Comparison of ENCODE assay signal across 9 cellular contexts in the genomic region with DNA sequence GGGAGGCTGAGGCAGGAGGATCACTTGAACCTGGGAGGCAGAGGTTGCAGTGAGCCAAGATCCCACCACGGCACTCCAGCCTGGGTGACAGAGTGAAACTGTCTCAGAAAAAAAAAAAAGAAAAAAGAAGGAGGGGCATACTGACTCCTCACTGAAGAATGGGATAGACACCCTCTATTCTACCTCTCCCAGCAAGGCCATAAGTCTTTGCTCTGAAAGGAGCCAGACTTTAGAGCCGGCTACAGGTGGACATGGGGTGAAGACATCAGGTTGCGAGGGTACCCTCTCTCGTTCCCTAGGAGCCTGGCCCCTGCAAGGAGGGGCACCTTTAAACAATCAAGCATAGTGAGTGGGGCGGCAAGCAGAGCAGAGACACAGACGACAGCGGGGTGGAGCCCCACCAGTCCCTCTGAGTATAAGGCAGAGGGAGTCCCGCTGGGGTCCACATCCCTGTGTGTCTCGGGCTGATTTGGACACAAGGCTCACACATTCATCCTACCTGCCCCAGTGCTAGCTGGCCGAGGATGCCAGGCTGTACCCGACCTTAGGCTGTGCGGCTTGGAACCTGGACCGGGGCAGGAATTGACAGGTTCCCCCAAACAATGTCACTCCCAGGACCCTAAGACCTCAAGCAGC. TPM values are rescaled to one million over a fixed set of nuclear protein-coding genes. Genes with fewer than 3 reads are reported as not detected.
A peak's percentile ranks its signal among the peaks of the same experiment; 100 is the strongest.
DNase-seq lines count a peak whose midpoint lies in the region; ATAC-seq and TF ChIP-seq lines count a peak whose summit lies in the region.
"Had no signal": no experiment of that assay in that cellular context is flagged by ENCODE, and none has a peak within 500 bp of the region (broad histone marks: within the 10 kb centered on the region; RNA-seq: fewer than 3 reads in every experiment).

No MANE protein-coding gene starts in this region.

- no peaks in the 10 kb centered on the region for H3K79me2 ChIP-seq in PC-9 (ENCODE audit: low read depth)

- H3K27ac Mint-ChIP-seq in progenitor cell of endocrine pancreas = no peak overlapping the region

- CTCF ChIA-PET in PC-9 (lab: Charles Lee) = interaction anchor here (0.6 kb wide), 1 partner anchor 20 kb away, joined by 28 read pairs; no protein-coding TSS in a partner anchor

- H3K4me3 ChIP-seq in PC-9 = no peak overlapping the region

- H3K4me1 ChIP-seq in PC-9 (replicated peaks; ENCODE audit: insufficient read depth) = peaks cover 10% of the 10 kb centered on the region
- H3K4me1 ChIP-seq in foreskin keratinocyte = peaks cover 8% of the 10 kb centered on the region

- TF ChIP-seq POLR2A in GM18505 (IDR thresholded peaks at IDR 0.05; ENCODE audit: borderline replicate concordance, extremely low read depth, insufficient read depth, insufficient read length) = no peak

- H3K4me2 ChIP-seq in PC-9 = no peak overlapping the region

- no peak overlapping the region for H2AFZ ChIP-seq in PC-9

- H3K4me3 Mint-ChIP-seq in progenitor cell of endocrine pancreas (ENCODE audit: low read depth) = peak overlapping the region; percentile 56

- H3K9me3 Mint-ChIP-seq in progenitor cell of endocrine pancreas (ENCODE audit: low read depth) = no peaks in the 10 kb centered on the region

- H3K27me3 ChIP-seq in PC-9 (ENCODE audit: insufficient read depth, low read depth) (no peaks in the 10 kb centered on the region), foreskin keratinocyte (no peaks in the 10 kb centered on the region)

- peaks cover 40% of the 10 kb centered on the region for H3K27me3 Mint-ChIP-seq in progenitor cell of endocrine pancreas

- ATAC-seq in foreskin keratinocyte (peak; percentile 8), GM18505 (IDR thresholded peaks at IDR 0.05; ENCODE audit: unreplicated experiment) (no peak)

- H3K36me3 ChIP-seq in PC-9 (ENCODE audit: low read depth) = peaks cover 22% of the 10 kb centered on the region

- H4K20me1 ChIP-seq in PC-9 (ENCODE audit: insufficient read depth) = peaks cover 15% of the 10 kb centered on the region

- no peaks in the 10 kb centered on the region for H3K9me3 ChIP-seq in PC-9 (ENCODE audit: insufficient read depth, low read depth)

- BruUV-seq in PC-9 (replicated peaks; lab: Mats Ljungman, UMichigan) = no TSS peak

- H3K9me2 ChIP-seq in PC-9 (ENCODE audit: insufficient read depth) = no peaks in the 10 kb centered on the region

- POLR2A ChIA-PET in PC-9 (lab: Charles Lee; ENCODE audit: unreplicated experiment) = interaction anchor here (0.8 kb wide), 1 partner anchor 12 kb away, joined by 6 read pairs; no protein-coding TSS in a partner anchor

- H3K27ac ChIP-seq in PC-9 = peak overlapping the region; percentile 55; the same call in 1 of the 2 replicates
- H3K27ac ChIP-seq in foreskin keratinocyte = no peak overlapping the region

- DNase-seq in GM10266 (ENCODE audit: extremely low spot score) = peak; percentile 40
- DNase-seq in PC-9 = no peak
- DNase-seq in foreskin keratinocyte = peak in 1 of 2 donors; percentile 64
- no peak for DNase-seq in progenitor cell of endocrine pancreas (ENCODE audit: low spot score, unreplicated experiment)
- no peak for DNase-seq in SK-N-DZ (ENCODE audit: low spot score)
- DNase-seq in NCI-H1105 treated with DMSO at 0.1 percent for 48 hours (lab: John Stamatoyannopoulos, UW) = no peak
- DNase-seq: NCI-H2029 treated with DMSO at 0.1 percent for 48 hours had no signal

- peaks cover 13% of the 10 kb centered on the region for H3K36me3 Mint-ChIP-seq in progenitor cell of endocrine pancreas (ENCODE audit: insufficient read depth)

- intact Hi-C loops in PC-9 (cut with micrococcal nuclease; ENCODE audit: unreplicated experiment) = no loop called here

- peaks cover 5% of the 10 kb centered on the region for H3K4me1 Mint-ChIP-seq in progenitor cell of endocrine pancreas (ENCODE audit: low read depth)

- H3F3A ChIP-seq in PC-9 (ENCODE audit: insufficient read depth, low read depth) = peaks cover 62% of the 10 kb centered on the region

- no peak for TF ChIP-seq CTCF in GM10266 (IDR thresholded peaks at IDR 0.05; ENCODE audit: control insufficient read depth, insufficient read depth, low read depth, missing control alignments)
- no peak for TF ChIP-seq CTCF in PC-9 (conservative IDR thresholded peaks at IDR 0.05)
- TF ChIP-seq CTCF in foreskin keratinocyte (conservative IDR thresholded peaks at IDR 0.05) = no peak
- no peak for TF ChIP-seq CTCF in progenitor cell of endocrine pancreas (IDR thresholded peaks at IDR 0.05; ENCODE audit: unreplicated experiment)

RNA-seq across cellular contexts. Expression of gene GRAMD2A, which starts 1.1 kb away (rescaled TPM):
- total RNA-seq in PC-9 (2021) = 48.5 and 60.2 TPM in 2 replicates
- 2.3 and 3.7 TPM in 2 replicates for total RNA-seq in foreskin keratinocyte
- 1.3 and 2.1 TPM in 2 replicates for polyA plus RNA-seq in foreskin keratinocyte
- 4.0 and 5.0 TPM in 2 replicates for total RNA-seq in progenitor cell of endocrine pancreas
- not detected in 2 replicates for polyA plus RNA-seq in SK-N-DZ (2014; cell fraction: cytosol; rRNA removed)
- not detected in 2 replicates for polyA plus RNA-seq in SK-N-DZ (2014; cell fraction: nucleus; rRNA removed)
- total RNA-seq: Right ventricle myocardium inferior had no signal

RNA-seq across cellular contexts. Expression of gene PKM, which starts 34.5 kb away (rescaled TPM):
- total RNA-seq in PC-9 (2021) = 1,294 and 1,809 TPM in 2 replicates
- 2,420 and 2,686 TPM in 2 replicates for total RNA-seq in foreskin keratinocyte
- 2,518 and 2,832 TPM in 2 replicates for polyA plus RNA-seq in foreskin keratinocyte
- 511 and 525 TPM in 2 replicates for total RNA-seq in progenitor cell of endocrine pancreas
- polyA plus RNA-seq in SK-N-DZ (2014; cell fraction: cytosol; rRNA removed) = 973 and 1,108 TPM in 2 replicates
- polyA plus RNA-seq in SK-N-DZ (2014; cell fraction: nucleus; rRNA removed) = 738 and 804 TPM in 2 replicates
